Comparison of ENCODE assay signal across 8 cellular contexts in genomic region chr2:7031424-7032245, GRCh38.
DNase-seq lines count a peak whose midpoint lies in the region; ATAC-seq and TF ChIP-seq lines count a peak whose summit lies in the region.

No MANE protein-coding gene starts in this region.

- H3K36me3 Mint-ChIP-seq in osteocyte (ENCODE audit: unreplicated experiment): peaks cover 10% of the 10 kb centered on the region

- DNase-seq in HFF-Myc (ENCODE audit: extremely low read depth, low read depth) (peak; percentile 40), NCI-H2171 treated with DMSO at 0.1 percent for 48 hours (lab: John Stamatoyannopoulos, UW) (peak; percentile 99), left colon (peak; percentile 90 to 95), retina (no peak), osteocyte (ENCODE audit: extremely low spot score, unreplicated experiment) (no peak)
- peak; percentile 24 to 37 for DNase-seq in activated T-helper 1 cell treated with anti-CD3 and anti-CD28 coated beads, Interleukin-2, amount 50 U/mL, for 16 hours (ENCODE audit: low read depth in 1 of 2, low spot score in 1 of 2)

- no peaks in the 10 kb centered on the region for H3K27me3 Mint-ChIP-seq in osteocyte (ENCODE audit: unreplicated experiment)

- no peak overlapping the region for H3K4me3 ChIP-seq in HFF-Myc (replicated peaks; ENCODE audit: low read depth, low read length)

- peak; percentile 98 for ATAC-seq in left colon
- ATAC-seq in HG03025 (IDR thresholded peaks at IDR 0.05; ENCODE audit: low FRiP score, unreplicated experiment): no peak
- ATAC-seq in HG03520 (IDR thresholded peaks at IDR 0.05; ENCODE audit: unreplicated experiment): no peak

- intact Hi-C loops in left colon (cut with DNase I, micrococcal nuclease): no loop called here

- no peaks in the 10 kb centered on the region for H3K4me1 Mint-ChIP-seq in osteocyte (ENCODE audit: unreplicated experiment)

- no peak overlapping the region for H3K4me3 Mint-ChIP-seq in osteocyte (ENCODE audit: unreplicated experiment)

- no peak for TF ChIP-seq CTCF in HFF-Myc (IDR thresholded peaks at IDR 0.05; ENCODE audit: low read depth, low read length, missing control alignments)
- no peak for TF ChIP-seq CTCF in osteocyte (IDR thresholded peaks at IDR 0.05)

- no peak overlapping the region for H3K27ac Mint-ChIP-seq in osteocyte (ENCODE audit: unreplicated experiment)

- H3K9me3 Mint-ChIP-seq in osteocyte (ENCODE audit: unreplicated experiment): no peaks in the 10 kb centered on the region

Comparison
In these comparisons a context has a peak if more than half of its experiments do, and no peak if none do; other contexts are left out.
1. DNase-seq: peak in HFF-Myc (single experiment), NCI-H2171 treated with DMSO at 0.1 percent for 48 hours (single experiment), activated T-helper 1 cell treated with anti-CD3 and anti-CD28 coated beads, Interleukin-2, amount 50 U/mL, for 16 hours (2 of 2) and left colon (2 of 2); none in retina (single experiment) and osteocyte (single experiment).